ENCODE assay signal across 8 cellular contexts in genomic region chr2:74391580-74392448, GRCh38. TPM values are rescaled to one million over a fixed set of nuclear protein-coding genes. Genes with fewer than 3 reads are reported as not detected.
A peak's percentile ranks its signal among the peaks of the same experiment; 100 is the strongest.
DNase-seq lines count a peak whose midpoint lies in the region; ATAC-seq and TF ChIP-seq lines count a peak whose summit lies in the region.

No MANE protein-coding gene starts in this region.

- H3K9me2 ChIP-seq in neural cell (ENCODE audit: insufficient read depth, low read length), result no peaks in the 10 kb centered on the region

- peaks cover 50% of the 10 kb centered on the region for H3K79me2 ChIP-seq in DND-41 (ENCODE audit: insufficient read depth, low read length)
- peaks cover 47% of the 10 kb centered on the region for H3K79me2 ChIP-seq in neural cell (replicated peaks; ENCODE audit: insufficient read depth, low read length)

- H3K4me3 ChIP-seq in DND-41 (ENCODE audit: low read depth in 1 of 2, low read length in 2 of 2), result peak overlapping the region; percentile 50 to 91
- peak overlapping the region; percentile 46 for H3K4me3 ChIP-seq in RWPE2 (ENCODE audit: severe bottlenecking)
- H3K4me3 ChIP-seq in neural cell (ENCODE audit: low read length), result peak overlapping the region; percentile 84
- H3K4me3 ChIP-seq in stomach, result peak overlapping the region; percentile 89 to 97 (median 92)

- intact Hi-C loops in stomach (cut with DNase I; ENCODE audit: low total_unique reads), result no loop called here

- TF ChIP-seq POLR2A in stomach (IDR thresholded peaks at IDR 0.05), result no peak

- H3K4me2 ChIP-seq in DND-41 (ENCODE audit: insufficient read depth, low read length) (peak overlapping the region; percentile 94), neural cell (ENCODE audit: low read length) (peak overlapping the region; percentile 95)

- peak; percentile 92 for ATAC-seq in DND-41 (ENCODE audit: insufficient read depth, low read depth)
- peak; percentile 61 for ATAC-seq in GM21786 (IDR thresholded peaks at IDR 0.05; ENCODE audit: unreplicated experiment)
- ATAC-seq in RWPE2 (ENCODE audit: low read depth), result peak; percentile 79

- H3K36me3 ChIP-seq in DND-41 (ENCODE audit: insufficient read depth, low read length), result peaks cover 4% of the 10 kb centered on the region; the same call in 1 of the 2 replicates
- 0 out of 2 replicates have a peak, but pooled peaks cover 7% of the 10 kb centered on the region for H3K36me3 ChIP-seq in RWPE2 (ENCODE audit: low read depth)
- H3K36me3 ChIP-seq in neural cell (ENCODE audit: insufficient read depth, low read length), result no peaks in the 10 kb centered on the region
- no peaks in the 10 kb centered on the region for H3K36me3 ChIP-seq in stomach

- 1 to 3% (median 2%) methylated on average over 39 to 62 of the region's 62 CpGs for WGBS in stomach, 5 donors

- H2AFZ ChIP-seq in DND-41 (ENCODE audit: low read depth, low read length) (peak overlapping the region; percentile 94), neural cell (ENCODE audit: low read depth, low read length) (peak overlapping the region; percentile 66)

- H3K27me3 ChIP-seq in DND-41 (ENCODE audit: insufficient read depth, low read length, poor library complexity) (no peaks in the 10 kb centered on the region), RWPE2 (ENCODE audit: insufficient read depth, poor library complexity, severe bottlenecking) (no peaks in the 10 kb centered on the region), neural cell (ENCODE audit: insufficient read depth, low read depth, low read length) (no peaks in the 10 kb centered on the region), stomach (no peaks in the 10 kb centered on the region)

- peaks cover 34% of the 10 kb centered on the region for H3K4me1 ChIP-seq in DND-41 (ENCODE audit: insufficient read depth, low read length)
- H3K4me1 ChIP-seq in RWPE2 (ENCODE audit: insufficient read depth, poor library complexity, severe bottlenecking), result peaks cover 12% of the 10 kb centered on the region
- peaks cover 14 to 50% (median 42%) of the 10 kb centered on the region in 4 donors for H3K4me1 ChIP-seq in stomach

- DNase-seq in DND-41 (peak; percentile 91), LoVo (ENCODE audit: low spot score) (peak; percentile 91), RWPE2 (ENCODE audit: low spot score) (peak; percentile 83), fibroblast of the conjunctiva (ENCODE audit: low read depth) (peak; percentile 83), stomach (peak; percentile 94)
- DNase-seq in activated effector memory CD4-positive, alpha-beta T cell treated with Interleukin-2 at 50 U/mL for 16 hours, result peak; percentile 89

- H3K9me3 ChIP-seq in DND-41 (ENCODE audit: insufficient read depth, low read length, severe bottlenecking) (no peaks in the 10 kb centered on the region), RWPE2 (ENCODE audit: severe bottlenecking) (no peaks in the 10 kb centered on the region), neural cell (ENCODE audit: low read length) (no peaks in the 10 kb centered on the region), stomach (no peaks in the 10 kb centered on the region)

- TF ChIP-seq EP300 in neural cell (conservative IDR thresholded peaks at IDR 0.05; ENCODE audit: poor library complexity, severe bottlenecking) (peak; percentile 51), stomach (IDR thresholded peaks at IDR 0.05) (no peak)

- TF ChIP-seq CTCF in DND-41 (IDR thresholded peaks at IDR 0.05; ENCODE audit: borderline replicate concordance, extremely low read depth, low read length, poor library complexity, severe bottlenecking) (peak; percentile 99), RWPE2 (IDR thresholded peaks at IDR 0.05; ENCODE audit: poor library complexity, severe bottlenecking) (peak; percentile 99), neural cell (IDR thresholded peaks at IDR 0.05; ENCODE audit: poor library complexity, severe bottlenecking) (peak; percentile 99), stomach (IDR thresholded peaks at IDR 0.05) (peak in 5 of 7 experiments; percentile 95 to 99 (median 97))

- H3K27ac ChIP-seq in DND-41 (ENCODE audit: low read length) (peak overlapping the region; percentile 99), RWPE2 (ENCODE audit: poor library complexity, severe bottlenecking) (peak overlapping the region; percentile 56), neural cell (ENCODE audit: low read length) (peak overlapping the region; percentile 87), stomach (peak overlapping the region; percentile 90 to 97 (median 92))

- H3F3A ChIP-seq in neural cell (ENCODE audit: insufficient read depth, low read length, poor library complexity, severe bottlenecking), result no peaks in the 10 kb centered on the region

- H4K20me1 ChIP-seq in DND-41 (ENCODE audit: insufficient read depth, low read length), result peaks cover 6% of the 10 kb centered on the region; the same call in 1 of the 2 replicates
- H4K20me1 ChIP-seq in neural cell (ENCODE audit: insufficient read depth), result no peaks in the 10 kb centered on the region

- TF ChIP-seq RAD21 in neural cell (conservative IDR thresholded peaks at IDR 0.05), result peak; percentile 81

- peak overlapping the region; percentile 72 for H3K9ac ChIP-seq in DND-41 (ENCODE audit: low read depth, low read length)
- H3K9ac ChIP-seq in neural cell (ENCODE audit: low read length), result peak overlapping the region; percentile 78

TF ChIP-seq in neural cell, 6 proteins besides CTCF, POLR2A, EP300 and RAD21:
- peak; percentile 85 for TF ChIP-seq SMC3 (conservative IDR thresholded peaks at IDR 0.05; ENCODE audit: poor library complexity)
- no peak for TF ChIP-seq MXI1 (conservative IDR thresholded peaks at IDR 0.05; ENCODE audit: poor library complexity, severe bottlenecking)
- TF ChIP-seq, protein P1, sequence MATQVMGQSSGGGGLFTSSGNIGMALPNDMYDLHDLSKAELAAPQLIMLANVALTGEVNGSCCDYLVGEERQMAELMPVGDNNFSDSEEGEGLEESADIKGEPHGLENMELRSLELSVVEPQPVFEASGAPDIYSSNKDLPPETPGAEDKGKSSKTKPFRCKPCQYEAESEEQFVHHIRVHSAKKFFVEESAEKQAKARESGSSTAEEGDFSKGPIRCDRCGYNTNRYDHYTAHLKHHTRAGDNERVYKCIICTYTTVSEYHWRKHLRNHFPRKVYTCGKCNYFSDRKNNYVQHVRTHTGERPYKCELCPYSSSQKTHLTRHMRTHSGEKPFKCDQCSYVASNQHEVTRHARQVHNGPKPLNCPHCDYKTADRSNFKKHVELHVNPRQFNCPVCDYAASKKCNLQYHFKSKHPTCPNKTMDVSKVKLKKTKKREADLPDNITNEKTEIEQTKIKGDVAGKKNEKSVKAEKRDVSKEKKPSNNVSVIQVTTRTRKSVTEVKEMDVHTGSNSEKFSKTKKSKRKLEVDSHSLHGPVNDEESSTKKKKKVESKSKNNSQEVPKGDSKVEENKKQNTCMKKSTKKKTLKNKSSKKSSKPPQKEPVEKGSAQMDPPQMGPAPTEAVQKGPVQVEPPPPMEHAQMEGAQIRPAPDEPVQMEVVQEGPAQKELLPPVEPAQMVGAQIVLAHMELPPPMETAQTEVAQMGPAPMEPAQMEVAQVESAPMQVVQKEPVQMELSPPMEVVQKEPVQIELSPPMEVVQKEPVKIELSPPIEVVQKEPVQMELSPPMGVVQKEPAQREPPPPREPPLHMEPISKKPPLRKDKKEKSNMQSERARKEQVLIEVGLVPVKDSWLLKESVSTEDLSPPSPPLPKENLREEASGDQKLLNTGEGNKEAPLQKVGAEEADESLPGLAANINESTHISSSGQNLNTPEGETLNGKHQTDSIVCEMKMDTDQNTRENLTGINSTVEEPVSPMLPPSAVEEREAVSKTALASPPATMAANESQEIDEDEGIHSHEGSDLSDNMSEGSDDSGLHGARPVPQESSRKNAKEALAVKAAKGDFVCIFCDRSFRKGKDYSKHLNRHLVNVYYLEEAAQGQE (IDR thresholded peaks at IDR 0.05; ENCODE audit: borderline replicate concordance), result peak; percentile 73
- peak; percentile 75 for TF ChIP-seq TAF1 (IDR thresholded peaks at IDR 0.05; ENCODE audit: low read depth)
- TF ChIP-seq POLR2AphosphoS5 (IDR thresholded peaks at IDR 0.05), result peak; percentile 85
- no peak for TF ChIP-seq EZH2 (IDR thresholded peaks at IDR 0.05; ENCODE audit: borderline replicate concordance, insufficient read depth, low read length, poor library complexity, severe bottlenecking)
TF ChIP-seq in neural cell: peak in this region for 4.

RNA-seq across cellular contexts. Expression of gene DCTN1, which starts 11.7 kb away (rescaled TPM):
- polyA plus RNA-seq in neural cell, result 160 and 183 TPM in 2 replicates
- polyA minus RNA-seq in neural cell, result 232 and 268 TPM in 2 replicates
- total RNA-seq in stomach, result 100 to 1,000 TPM in 3 of 5 donors, 10 to 100 TPM in 2; 71.2 to 181 (median 122) TPM
- polyA plus RNA-seq in stomach, result 10 to 100 TPM; 65.8 to 92.6 (median 83.5) TPM

RNA-seq across cellular contexts. Expression of gene C2orf81, which starts 29.6 kb away (rescaled TPM):
- polyA plus RNA-seq in neural cell, result 1.7 and 3.3 TPM in 2 replicates
- 4.4 and 4.6 TPM in 2 replicates for polyA minus RNA-seq in neural cell
- 1 to 10 TPM in 2 of 5 donors, not detected in 3; 2.7 to 3.5 TPM for total RNA-seq in stomach
- polyA plus RNA-seq in stomach, result 1 to 10 TPM; 1.7 to 2.2 (median 2.1) TPM

RNA-seq across cellular contexts. Expression of gene WDR54, which starts 29.7 kb away (rescaled TPM):
- polyA plus RNA-seq in neural cell (89.9 and 110 TPM in 2 replicates), stomach (10 to 100 TPM; 10.5 to 12.8 (median 12.5) TPM)
- 33.8 and 36.5 TPM in 2 replicates for polyA minus RNA-seq in neural cell
- total RNA-seq in stomach, result 1 to 10 TPM in 4 of 5 donors, not detected in 1; 3.5 to 9.8 (median 7.3) TPM

RNA-seq across cellular contexts. Expression of gene SLC4A5, which starts 48.6 kb away (rescaled TPM):
- 3.2 and 3.9 TPM in 2 replicates for polyA plus RNA-seq in neural cell
- 9.0 and 9.7 TPM in 2 replicates for polyA minus RNA-seq in neural cell
- 1 to 10 TPM in 3 of 5 donors, under 1 TPM in 1, not detected in 1; 0.58 to 4.8 (median 3.2) TPM for total RNA-seq in stomach
- under 1 TPM; 0.12 to 0.46 (median 0.38) TPM for polyA plus RNA-seq in stomach

RNA-seq across cellular contexts. Expression of gene RTKN, which starts 49.9 kb away (rescaled TPM):
- polyA plus RNA-seq in neural cell (4.9 and 6.1 TPM in 2 replicates), stomach (10 to 100 TPM; 10.8 to 27.3 (median 23.2) TPM)
- 3.0 and 3.4 TPM in 2 replicates for polyA minus RNA-seq in neural cell
- 100 to 1,000 TPM in 2 of 5 donors, 10 to 100 TPM in 3; 16.5 to 125 (median 27.4) TPM for total RNA-seq in stomach

Comparison
In these comparisons a context has a peak if more than half of its experiments do, and no peak if none do; other contexts are left out.
1. Peak in every context shown above with its lines: DNase-seq, ATAC-seq, H3K4me3 ChIP-seq and H3K27ac ChIP-seq.